ENCODE assay signal across 8 cellular contexts in genomic region chr14:92936085-92936484, GRCh38. TPM values are rescaled to one million over a fixed set of nuclear protein-coding genes. Genes with fewer than 3 reads are reported as not detected.
"Had no signal": no experiment of that assay in that cellular context is flagged by ENCODE, and none has a peak within 500 bp of the region (broad histone marks: within the 10 kb centered on the region; RNA-seq: fewer than 3 reads in every experiment).

No MANE protein-coding gene starts in this region.

- H2AFZ ChIP-seq: GM23248 had no signal

- DNase-seq: GM23248, GOT3, H7, HCEC 1CT, IMR-90, KBM-7 had no signal

- H3K4me3 ChIP-seq: GM23248 had no signal

- H3K27ac ChIP-seq: GM23248 had no signal

- H3K9ac ChIP-seq: GM23248 had no signal

RNA-seq across cellular contexts. Expression of gene CHGA, which starts 13.1 kb away (rescaled TPM):
- total RNA-seq: GM23248, H4, HT-29, IMR-90 had no signal
- polyA plus RNA-seq: GM23248, IMR-90 had no signal
